In genomic region chr1:47738560-47739182, GRCh38 we compare ENCODE assay signal across 8 cellular contexts.
DNase-seq lines count a peak whose midpoint lies in the region; ATAC-seq and TF ChIP-seq lines count a peak whose summit lies in the region.

No MANE protein-coding gene starts in this region.

- peaks cover 0 to 5% of the 10 kb centered on the region in 2 donors for H3K9me3 ChIP-seq in left lung

- H3K4me1 ChIP-seq in left lung: no peaks in the 10 kb centered on the region

- H3K9me3 Mint-ChIP-seq in activated T-cell treated with anti-CD3 and anti-CD28 coated beads, Interleukin-2, amount 50 U/mL, for 24 hours: peaks cover 12% of the 10 kb centered on the region

- intact Hi-C loops in left lung (cut with DNase I): no loop called here

- H3K36me3 ChIP-seq in left lung: no peaks in the 10 kb centered on the region

- H3K36me3 Mint-ChIP-seq in activated T-cell treated with anti-CD3 and anti-CD28 coated beads, Interleukin-2, amount 50 U/mL, for 24 hours (ENCODE audit: low read depth): no peaks in the 10 kb centered on the region

- TF ChIP-seq CTCF in cardiac fibroblast (IDR thresholded peaks at IDR 0.05; ENCODE audit: low read depth, low read length) (peak; percentile 76), left lung (IDR thresholded peaks at IDR 0.05) (peak; percentile 67 to 77)

- peaks cover 52% of the 10 kb centered on the region for H3K27me3 Mint-ChIP-seq in activated T-cell treated with anti-CD3 and anti-CD28 coated beads, Interleukin-2, amount 50 U/mL, for 24 hours

- H3K4me1 Mint-ChIP-seq in activated T-cell treated with anti-CD3 and anti-CD28 coated beads, Interleukin-2, amount 50 U/mL, for 24 hours (ENCODE audit: low read depth): no peaks in the 10 kb centered on the region

- no peak overlapping the region for H3K4me3 ChIP-seq in cardiac fibroblast (replicated peaks in 1 of 2; ENCODE audit: low read depth in 2 of 2, low read length in 2 of 2)
- H3K4me3 ChIP-seq in left lung: no peak overlapping the region

- ATAC-seq in left lung (peak; percentile 96), GM21529 (IDR thresholded peaks at IDR 0.05; ENCODE audit: unreplicated experiment) (no peak), GM18498 (IDR thresholded peaks at IDR 0.05; ENCODE audit: unreplicated experiment) (no peak)
- ATAC-seq in activated CD4-positive, CD25-positive, alpha-beta regulatory T cell treated with anti-CD3 and anti-CD28 coated beads, Interleukin-2, amount 50 U/mL, for 24 hours: no peak

- no peak overlapping the region for H3K27ac Mint-ChIP-seq in activated T-cell treated with anti-CD3 and anti-CD28 coated beads, Interleukin-2, amount 50 U/mL, for 24 hours

- H3K27me3 ChIP-seq in left lung: peaks cover 0 to 43% of the 10 kb centered on the region in 2 donors

- DNase-seq in GM03348 (ENCODE audit: low spot score) (peak; percentile 72), NCI-H2029 (lab: John Stamatoyannopoulos, UW) (peak; percentile 52), cardiac fibroblast (ENCODE audit: low read depth in 2 of 2) (peak; percentile 53 to 74), left lung (no peak)
- DNase-seq in activated T-cell treated with anti-CD3 and anti-CD28 coated beads, Interleukin-2, amount 50 U/mL, for 24 hours: no peak

- H3K4me3 Mint-ChIP-seq in activated T-cell treated with anti-CD3 and anti-CD28 coated beads, Interleukin-2, amount 50 U/mL, for 24 hours: no peak overlapping the region

- no peak overlapping the region for H3K27ac ChIP-seq in left lung

Comparison
In these comparisons a context has a peak if more than half of its experiments do, and no peak if none do; other contexts are left out.
1. DNase-seq: peak in GM03348 (single experiment), NCI-H2029 (single experiment) and cardiac fibroblast (2 of 2); none in left lung (0 of 2) and activated T-cell treated with anti-CD3 and anti-CD28 coated beads, Interleukin-2, amount 50 U/mL, for 24 hours (single experiment).